8 cellular contexts compared by ENCODE assay signal in genomic region chr10:89697946-89698345, GRCh38.
"Had no signal": no experiment of that assay in that cellular context is flagged by ENCODE, and none has a peak within 500 bp of the region (broad histone marks: within the 10 kb centered on the region; RNA-seq: fewer than 3 reads in every experiment).

No MANE protein-coding gene starts in this region.

- DNase-seq: GM23248, GOT3, H7, HFFc6, KBM-7 had no signal

- FAIRE-seq: HTR-8/SVneo had no signal

- H3K9me3 ChIP-seq: HAP-1 had no signal

- ATAC-seq: HCT116 had no signal

- H3K9ac ChIP-seq: GM23248 had no signal

- H2AFZ ChIP-seq: GM23248 had no signal

- H3K4me3 ChIP-seq: GM23248, HAP-1 had no signal

- H3K27ac ChIP-seq: GM23248 had no signal
